In the genomic region with DNA sequence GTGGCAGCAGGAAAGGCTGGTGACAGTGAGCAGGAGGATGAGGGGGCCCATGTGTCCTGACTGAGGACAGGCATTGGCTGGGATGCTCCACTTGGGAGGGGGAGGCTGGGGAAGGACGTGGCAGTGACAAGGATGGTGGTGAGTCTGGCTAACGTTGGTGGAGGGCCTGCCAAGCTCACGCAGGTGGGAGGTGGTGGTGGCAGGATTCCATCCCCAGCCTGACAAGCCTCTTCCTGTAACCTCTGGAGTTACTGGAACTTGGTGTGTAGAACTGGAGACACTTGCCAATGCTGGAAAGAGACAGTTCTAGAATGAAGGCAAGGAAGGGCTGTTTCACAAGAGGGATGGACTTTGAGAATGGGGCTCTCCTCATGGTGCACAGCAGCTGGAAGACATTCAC, we compare ENCODE assay signal across 40 cellular contexts. TPM values are rescaled to one million over a fixed set of nuclear protein-coding genes. Genes with fewer than 3 reads are reported as not detected.
"Had no signal": no experiment of that assay in that cellular context is flagged by ENCODE, and none has a peak within 500 bp of the region (broad histone marks: within the 10 kb centered on the region; RNA-seq: fewer than 3 reads in every experiment).

No MANE protein-coding gene starts in this region.

- H3K4me1 ChIP-seq: SJCRH30 had no signal

- ATAC-seq: activated CD8-positive, alpha-beta memory T cell treated with anti-CD3 and anti-CD28 coated beads, Interleukin-2, amount 10 ng/mL, durations not matched to agents 7 days and 5 days; activated T-helper 17 cell treated with anti-CD3 and anti-CD28 coated beads, Interleukin-2, amount 50 U/mL, for 72 hours had no signal

- H3K27ac ChIP-seq: brain microvascular endothelial cell, cardiac muscle cell, KMS-11, PC-9, SJCRH30, SK-N-MC, WERI-Rb-1 had no signal

- FAIRE-seq: RCC 7860 had no signal

- H3K4me2 ChIP-seq: KMS-11, PC-9 had no signal

- H3K9me3 ChIP-seq: SJCRH30 had no signal

- H3K36me3 ChIP-seq: brain microvascular endothelial cell, cardiac muscle cell, SJCRH30, WERI-Rb-1 had no signal

- DNase-seq: activated CD4-positive, alpha-beta memory T cell treated with anti-CD3 and anti-CD28 coated beads, Interleukin-2, amount 10 ng/mL, durations not matched to agents 7 days and 5 days; activated CD4-positive, alpha-beta T cell treated with anti-CD3 and anti-CD28 coated beads for 1 hour; activated CD4-positive, alpha-beta T cell treated with anti-CD3 and anti-CD28 coated beads for 48 hours; activated CD4-positive, CD25-positive, alpha-beta regulatory T cell; activated CD8-positive, alpha-beta memory T cell treated with anti-CD3 and anti-CD28 coated beads for 24 hours; activated CD8-positive, alpha-beta memory T cell treated with anti-CD3 and anti-CD28 coated beads, Interleukin-2, amount 10 ng/mL, durations not matched to agents 7 days and 5 days; activated CD8-positive, alpha-beta memory T cell treated with anti-CD3 and anti-CD28 coated beads, Interleukin-2, amount 50 U/mL, for 48 hours; activated effector memory CD4-positive, alpha-beta T cell treated with anti-CD3 and anti-CD28 coated beads, Interleukin-2, amount 50 U/mL, for 16 hours; activated naive CD4-positive, alpha-beta T cell; activated naive CD4-positive, alpha-beta T cell treated with anti-CD3 and anti-CD28 coated beads, Interleukin-2, amount 50 U/mL, for 16 hours; activated naive CD8-positive, alpha-beta T cell treated with anti-CD3 and anti-CD28 coated beads for 36 hours; activated T-cell treated with anti-CD3 and anti-CD28 coated beads, Interleukin-2, amount 50 U/mL, for 48 hours; amniotic stem cell; aorta; brain microvascular endothelial cell; NCI-H1092 treated with DMSO at 0.1 percent for 48 hours; NCI-H1417; NCI-H146; NCI-H187; NCI-H2029 treated with DMSO at 0.1 percent for 48 hours; NCI-H2107; NCI-H2171 treated with DMSO at 0.1 percent for 48 hours; NCI-H2227 treated with DMSO at 0.1 percent for 48 hours; NCI-H446; NCI-H510A treated with DMSO at 0.1 percent for 48 hours; NCI-H526 treated with DMSO at 0.1 percent for 48 hours; NCI-H774; PC-9; SHP77; SJCRH30; T1000; WERI-Rb-1 had no signal

- H2AFZ ChIP-seq: PC-9 had no signal

- H3K4me3 ChIP-seq: cardiac muscle cell, PC-9, SJCRH30, SK-N-MC had no signal

- H3K27me3 ChIP-seq: brain microvascular endothelial cell, cardiac muscle cell, SJCRH30 had no signal

RNA-seq across cellular contexts. Expression of gene KCNIP3, which starts 14.7 kb away (rescaled TPM):
- total RNA-seq: activated CD4-positive, alpha-beta memory T cell treated with anti-CD3 and anti-CD28 coated beads, Interleukin-2, amount 10 ng/mL, durations not matched to agents 7 days and 5 days; activated CD8-positive, alpha-beta memory T cell treated with anti-CD3 and anti-CD28 coated beads, Interleukin-2, amount 10 ng/mL, durations not matched to agents 7 days and 5 days; activated naive CD8-positive, alpha-beta T cell treated with anti-CD3 and anti-CD28 coated beads for 36 hours; activated T-helper 17 cell treated with anti-CD3 and anti-CD28 coated beads, Interleukin-2, amount 50 U/mL, for 72 hours; OCI-LY7; SJCRH30; T-helper 1 cell treated with Interleukin-12 subunit alpha and Interleukin-12 subunit beta and Interleukin-4 antibody, amounts not matched to agents 30 ng/mL and 1 ng/mL, for 36 hours; T-helper 2 cell treated with Interferon-gamma antibody and Interleukin-4, amounts not matched to agents 100 ng/mL and 5 ng/mL, for 36 hours had no signal
